ENCODE assay signal across 1 cellular context in the genomic region with DNA sequence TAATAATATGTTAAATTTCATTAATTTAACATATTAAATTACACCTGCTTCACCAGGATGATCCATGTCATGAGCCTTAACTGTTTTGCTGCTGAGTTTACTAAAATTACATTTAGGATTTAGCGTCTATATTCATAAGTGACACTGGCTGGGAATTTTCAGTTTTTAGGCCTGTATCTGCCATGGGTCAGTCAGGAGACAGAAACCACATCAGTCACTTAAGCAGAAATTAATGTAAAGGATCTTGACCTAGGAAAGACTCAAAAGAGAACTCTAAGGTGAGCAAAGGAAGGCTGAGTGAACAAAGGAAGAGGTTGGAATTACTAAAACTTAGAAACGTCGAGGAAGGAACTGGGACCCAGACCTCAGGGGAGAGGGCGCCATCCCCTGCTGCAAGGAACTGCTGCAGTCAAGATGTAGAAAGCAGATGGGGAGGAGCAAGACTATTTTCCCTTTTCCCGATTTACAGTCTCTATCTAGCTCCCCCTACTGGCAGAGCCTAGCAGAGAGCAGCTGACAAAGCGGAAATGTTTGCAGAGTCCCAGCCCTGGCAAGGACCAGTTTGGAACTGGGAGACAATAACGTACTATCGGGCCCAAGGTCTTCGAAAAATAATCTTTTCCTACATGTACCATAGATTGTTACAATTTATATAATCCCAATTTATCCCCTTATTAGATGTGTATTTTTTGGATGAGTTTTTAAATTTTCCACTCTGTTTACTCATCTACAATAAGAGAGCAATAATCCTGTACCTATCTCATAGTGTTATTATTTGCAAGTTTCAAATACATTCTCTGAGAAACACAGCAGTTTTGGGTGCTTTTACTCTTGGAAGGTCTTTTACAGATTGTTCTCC.
TF ChIP-seq lines count a peak whose summit lies in the region.

No MANE protein-coding gene starts in this region.

TF ChIP-seq in SK-N-SH treated with all-trans-retinoic acid at 6 μM for 48 hours, 23 proteins besides CTCF, POLR2A, EP300 and RAD21 (continued from another document):
- TF ChIP-seq TSHZ2 (CRISPR knock-in tag; IDR thresholded peaks at IDR 0.05) (no peak), POU6F1 (CRISPR knock-in tag; IDR thresholded peaks at IDR 0.05; ENCODE audit: borderline replicate concordance, low read depth) (no peak), ZFP3 (CRISPR knock-in tag; IDR thresholded peaks at IDR 0.05) (no peak), ZNF70 (CRISPR knock-in tag; IDR thresholded peaks at IDR 0.05) (no peak)
